In genomic region chr1:8816831-8817412, GRCh38 we compare ENCODE assay signal across 8 cellular contexts. TPM values are rescaled to one million over a fixed set of nuclear protein-coding genes. Genes with fewer than 3 reads are reported as not detected.
DNase-seq lines count a peak whose midpoint lies in the region; ATAC-seq and TF ChIP-seq lines count a peak whose summit lies in the region.

No MANE protein-coding gene starts in this region.

- peak overlapping the region; percentile 97 for H3K4me2 ChIP-seq in OCI-LY7 (ENCODE audit: low read length)

- CTCF ChIA-PET in CD4-positive, alpha-beta memory T cell (lab: Charles Lee; ENCODE audit: partially characterized antibody): interaction anchor here (0.6 to 1.5 kb wide), 4 partner anchors 20 to 167 kb away, joined by 3 to 5 read pairs (median 3); no protein-coding TSS in a partner anchor
- CTCF ChIA-PET in OCI-LY7 (lab: Charles Lee; ENCODE audit: unreplicated experiment): no interaction called here

- ATAC-seq in GM21423 (IDR thresholded peaks at IDR 0.05; ENCODE audit: unreplicated experiment) (peak; percentile 16), left ventricle myocardium superior (peak; percentile 35)

- peaks cover 0 to 8% of the 10 kb centered on the region in 2 donors for H3K36me3 Mint-ChIP-seq in CD4-positive, alpha-beta memory T cell
- no peaks in the 10 kb centered on the region for H3K36me3 Mint-ChIP-seq in activated naive CD8-positive, alpha-beta T cell treated with anti-CD3 and anti-CD28 coated beads for 36 hours

- H3K9ac ChIP-seq in rectal smooth muscle tissue (ENCODE audit: low read length): peak overlapping the region; percentile 72

- H3K27me3 ChIP-seq in CD4-positive, alpha-beta memory T cell (ENCODE audit: insufficient read depth, low read length): no peaks in the 10 kb centered on the region
- H3K27me3 ChIP-seq in rectal smooth muscle tissue (ENCODE audit: control insufficient read depth, insufficient read depth, low read length): no peaks in the 10 kb centered on the region

- H3K9me3 Mint-ChIP-seq in CD4-positive, alpha-beta memory T cell: no peaks in the 10 kb centered on the region
- no peaks in the 10 kb centered on the region for H3K9me3 Mint-ChIP-seq in activated naive CD8-positive, alpha-beta T cell treated with anti-CD3 and anti-CD28 coated beads for 36 hours

- peaks cover 2 to 3% of the 10 kb centered on the region in 2 donors for H3K27me3 Mint-ChIP-seq in CD4-positive, alpha-beta memory T cell
- no peaks in the 10 kb centered on the region for H3K27me3 Mint-ChIP-seq in activated naive CD8-positive, alpha-beta T cell treated with anti-CD3 and anti-CD28 coated beads for 36 hours

- peak overlapping the region; percentile 79 to 80 for H3K4me3 ChIP-seq in CD4-positive, alpha-beta memory T cell (ENCODE audit: low read length in 2 of 2)
- peak overlapping the region; percentile 89 for H3K4me3 ChIP-seq in OCI-LY7 (ENCODE audit: low read depth, low read length, poor library complexity, severe bottlenecking)
- H3K4me3 ChIP-seq in rectal smooth muscle tissue (ENCODE audit: low read length): peak overlapping the region; percentile 84

- H3K4me1 Mint-ChIP-seq in CD4-positive, alpha-beta memory T cell: peaks cover 24 to 40% (median 29%) of the 10 kb centered on the region in 4 donors
- peaks cover 38% of the 10 kb centered on the region for H3K4me1 Mint-ChIP-seq in activated naive CD8-positive, alpha-beta T cell treated with anti-CD3 and anti-CD28 coated beads for 36 hours

- H3K27ac ChIP-seq in CD4-positive, alpha-beta memory T cell (ENCODE audit: low read depth, low read length): peak overlapping the region; percentile 81
- H3K27ac ChIP-seq in OCI-LY7 (ENCODE audit: low read depth, low read length, poor library complexity, severe bottlenecking) (peak overlapping the region; percentile 81), rectal smooth muscle tissue (ENCODE audit: low read depth, low read length) (peak overlapping the region; percentile 96)

- peak overlapping the region; percentile 86 to 97 (median 94) for H3K4me3 Mint-ChIP-seq in CD4-positive, alpha-beta memory T cell
- peak overlapping the region; percentile 91 for H3K4me3 Mint-ChIP-seq in activated naive CD8-positive, alpha-beta T cell treated with anti-CD3 and anti-CD28 coated beads for 36 hours

- no peaks in the 10 kb centered on the region for H3K9me3 ChIP-seq in CD4-positive, alpha-beta memory T cell (ENCODE audit: control insufficient read depth in 1 of 2, low read length in 2 of 2)
- no peaks in the 10 kb centered on the region for H3K9me3 ChIP-seq in OCI-LY7 (ENCODE audit: low read length)

- peak overlapping the region; percentile 76; the same call in 1 of the 2 replicates for H2AFZ ChIP-seq in OCI-LY7 (ENCODE audit: low read length)

- intact Hi-C loops in CD4-positive, alpha-beta memory T cell (cut with micrococcal nuclease): loop anchor here (2.0 to 10.0 kb wide), 3 partner anchors 40 to 112 kb away; partner anchors contain the start of gene ENO1
- intact Hi-C loops in OCI-LY7 (cut with micrococcal nuclease; ENCODE audit: unreplicated experiment) (loop anchor here (2.0 to 5.0 kb wide), 2 partner anchors 62 to 260 kb away; partner anchors contain the start of gene ENO1), left ventricle myocardium superior (cut with micrococcal nuclease) (no loop called here)

- H4K20me1 ChIP-seq in OCI-LY7 (ENCODE audit: insufficient read depth, low read length): peaks cover 15% of the 10 kb centered on the region; the same call in 1 of the 2 replicates

- no TSS peak for BruUV-seq in OCI-LY7 (replicated peaks; lab: Mats Ljungman, UMichigan)

- peak in 4 of 5 donors; percentile 2 to 47 (median 14) for DNase-seq in CD4-positive, alpha-beta memory T cell
- DNase-seq in OCI-LY7 (ENCODE audit: low spot score) (peak; percentile 38), left ventricle myocardium superior (peak; percentile 36), cerebellar nuclear complex (lab: John Stamatoyannopoulos, UW) (no peak), GDM1 (lab: John Stamatoyannopoulos, UW) (no peak)
- DNase-seq in activated naive CD8-positive, alpha-beta T cell treated with anti-CD3 and anti-CD28 coated beads for 36 hours: peak; percentile 38

- TF ChIP-seq CTCF in OCI-LY7 (conservative IDR thresholded peaks at IDR 0.05; ENCODE audit: low read length): no peak

- H3K4me1 ChIP-seq in CD4-positive, alpha-beta memory T cell (ENCODE audit: insufficient read depth, low read length): peaks cover 28% of the 10 kb centered on the region
- H3K4me1 ChIP-seq in OCI-LY7 (ENCODE audit: insufficient read depth, low read length, poor library complexity, severe bottlenecking) (peaks cover 41% of the 10 kb centered on the region), rectal smooth muscle tissue (ENCODE audit: control insufficient read depth, insufficient read depth, low read length) (peaks cover 28% of the 10 kb centered on the region)

- H3K79me2 ChIP-seq in OCI-LY7 (ENCODE audit: insufficient read depth, low read depth, low read length): peaks cover 53% of the 10 kb centered on the region

- no peaks in the 10 kb centered on the region for H3K9me2 ChIP-seq in OCI-LY7 (ENCODE audit: insufficient read depth, low read length)

- POLR2A ChIA-PET in CD4-positive, alpha-beta memory T cell (lab: Charles Lee; ENCODE audit: partially characterized antibody): interaction anchor here (0.5 to 1.7 kb wide), 8 partner anchors 13 to 395 kb away, joined by 3 to 18 read pairs (median 4); partner anchors contain the start of gene ENO1
- POLR2A ChIA-PET in OCI-LY7 (lab: Charles Lee): interaction anchor here (0.7 to 1.0 kb wide), 2 partner anchors 21 to 278 kb away, joined by 3 to 4 read pairs; no protein-coding TSS in a partner anchor

- peak overlapping the region; percentile 91 to 99 (median 96) for H3K27ac Mint-ChIP-seq in CD4-positive, alpha-beta memory T cell
- peak overlapping the region; percentile 92 for H3K27ac Mint-ChIP-seq in activated naive CD8-positive, alpha-beta T cell treated with anti-CD3 and anti-CD28 coated beads for 36 hours

- H3K36me3 ChIP-seq in CD4-positive, alpha-beta memory T cell (ENCODE audit: insufficient read depth, low read length): no peaks in the 10 kb centered on the region
- H3K36me3 ChIP-seq in OCI-LY7 (ENCODE audit: insufficient read depth, low read length) (0 out of 2 replicates have a peak, but pooled peaks cover 3% of the 10 kb centered on the region), rectal smooth muscle tissue (ENCODE audit: control insufficient read depth, insufficient read depth, low read length) (no peaks in the 10 kb centered on the region)

RNA-seq across cellular contexts. Expression of gene RERE, which starts 0.5 kb away (rescaled TPM):
- total RNA-seq in CD4-positive, alpha-beta memory T cell: 100 to 1,000 TPM; 104 to 117 TPM
- 10 to 100 TPM in 1 of 2 donors, under 1 TPM in 1; 0.38 to 17.1 TPM for polyA plus RNA-seq in CD4-positive, alpha-beta memory T cell
- 73.1 and 81.5 TPM in 2 replicates for total RNA-seq in OCI-LY7 (2014; rRNA removed; shearing (Covaris generic))
- 183 and 211 TPM in 2 replicates for total RNA-seq in OCI-LY7 (2022)
- total RNA-seq in activated naive CD8-positive, alpha-beta T cell treated with anti-CD3 and anti-CD28 coated beads for 36 hours: 10 to 100 TPM; 36.8 to 39.6 TPM
- total RNA-seq in left ventricle myocardium superior: 115 TPM

Comparison
In these comparisons a context has a peak if more than half of its experiments do, and no peak if none do; other contexts are left out.
1. DNase-seq: peak in CD4-positive, alpha-beta memory T cell (4 of 5), OCI-LY7 (single experiment), activated naive CD8-positive, alpha-beta T cell treated with anti-CD3 and anti-CD28 coated beads for 36 hours (single experiment) and left ventricle myocardium superior (single experiment); none in cerebellar nuclear complex (0 of 2) and GDM1 (single experiment).
2. Peak in every context shown above with its lines, with median percentiles within 50 percentile points of each other: H3K27ac ChIP-seq and H3K4me3 ChIP-seq.